ENCODE assay signal across 1 cellular context in genomic region chr12:42144424-42145196, GRCh38.
TF ChIP-seq lines count a peak whose summit lies in the region.

Gene GXYLT1, minus strand, starts transcription at chr12:42144874. Its CDS starts 228 bp downstream, at chr12:42144646.

TF ChIP-seq in K562, 482 proteins besides CTCF, POLR2A, EP300 and RAD21 (continued from another document and continues in another):
- no peak for TF ChIP-seq TSHZ1 (CRISPR knock-in tag; IDR thresholded peaks at IDR 0.05)
- no peak for TF ChIP-seq ZNF551 (CRISPR knock-in tag; IDR thresholded peaks at IDR 0.05)
- no peak for TF ChIP-seq SRSF1 (IDR thresholded peaks at IDR 0.05; ENCODE audit: low read depth, low read length)
- peak; percentile 58 for TF ChIP-seq NEUROD1 (IDR thresholded peaks at IDR 0.05; ENCODE audit: borderline replicate concordance, low read depth, low read length, partially characterized antibody)
- no peak for TF ChIP-seq ZKSCAN8 (CRISPR knock-in tag; IDR thresholded peaks at IDR 0.05)
- TF ChIP-seq KLF16 (IDR thresholded peaks at IDR 0.05) = no peak
- TF ChIP-seq ZNF79 (CRISPR knock-in tag; IDR thresholded peaks at IDR 0.05; ENCODE audit: low read depth) = no peak
- no peak for TF ChIP-seq HOMEZ (CRISPR knock-in tag; IDR thresholded peaks at IDR 0.05)
- TF ChIP-seq PATZ1 (CRISPR knock-in tag; IDR thresholded peaks at IDR 0.05; ENCODE audit: borderline replicate concordance) = no peak
- TF ChIP-seq ZNF280A (IDR thresholded peaks at IDR 0.05; ENCODE audit: low read depth, partially characterized antibody) = no peak
- no peak for TF ChIP-seq USF1 (CRISPR knock-in tag; IDR thresholded peaks at IDR 0.05)
- TF ChIP-seq HMG20A (CRISPR knock-in tag; conservative IDR thresholded peaks at IDR 0.05) = no peak
- TF ChIP-seq HDAC6 (IDR thresholded peaks at IDR 0.05; ENCODE audit: low read depth, low read length) = no peak
- no peak for TF ChIP-seq PHB (CRISPR knock-in tag; IDR thresholded peaks at IDR 0.05)
- TF ChIP-seq CLOCK (CRISPR knock-in tag; IDR thresholded peaks at IDR 0.05; ENCODE audit: borderline replicate concordance) = no peak
- peak; percentile 94 for TF ChIP-seq RBFOX2 (IDR thresholded peaks at IDR 0.05; ENCODE audit: low read depth, low read length)
- TF ChIP-seq POLR3A (IDR thresholded peaks at IDR 0.05; ENCODE audit: borderline replicate concordance, extremely low read depth, insufficient read depth, insufficient read length) = no peak
- peak; percentile 17; the same call in 1 of the 2 replicates for TF ChIP-seq GTF2F1 (IDR thresholded peaks at IDR 0.05; ENCODE audit: low read depth, low read length)
- TF ChIP-seq HIVEP1 (CRISPR knock-in tag; IDR thresholded peaks at IDR 0.05) = no peak
- TF ChIP-seq CBX2 (IDR thresholded peaks at IDR 0.05; ENCODE audit: insufficient read depth, low read length, poor library complexity, severe bottlenecking) = no peak
- TF ChIP-seq GATAD2B (IDR thresholded peaks at IDR 0.05; ENCODE audit: borderline replicate concordance) = peak; percentile 79
- peak; percentile 77 for TF ChIP-seq MEIS2 (IDR thresholded peaks at IDR 0.05; ENCODE audit: partially characterized antibody)
- TF ChIP-seq ZBTB12 (CRISPR knock-in tag; IDR thresholded peaks at IDR 0.05) = no peak
- no peak for TF ChIP-seq SMAD3 (CRISPR knock-in tag; conservative IDR thresholded peaks at IDR 0.05)
- peak; percentile 94 for TF ChIP-seq ZBTB1 (CRISPR knock-in tag; IDR thresholded peaks at IDR 0.05; ENCODE audit: borderline replicate concordance, low read depth)
- no peak for TF ChIP-seq WHSC1 (IDR thresholded peaks at IDR 0.05; ENCODE audit: low read length)
- TF ChIP-seq MEF2D (tag; conservative IDR thresholded peaks at IDR 0.05; ENCODE audit: low read depth) = no peak
- TF ChIP-seq FUS (optimal IDR thresholded peaks at IDR 0.05; ENCODE audit: low read depth, low read length) = peak; percentile 20
- no peak for TF ChIP-seq RCOR1 (IDR thresholded peaks at IDR 0.05; ENCODE audit: borderline replicate concordance in 1 of 2, low read depth in 2 of 2, low read length in 2 of 2)
- no peak; the same call in none of the 2 replicates for TF ChIP-seq SOX6 (IDR thresholded peaks at IDR 0.05)
- TF ChIP-seq ZFP30 (CRISPR knock-in tag; IDR thresholded peaks at IDR 0.05; ENCODE audit: borderline replicate concordance) = no peak
- TF ChIP-seq ZNF644 (tag; IDR thresholded peaks at IDR 0.05; ENCODE audit: low read depth) = no peak
- TF ChIP-seq SREBF2 (CRISPR knock-in tag; IDR thresholded peaks at IDR 0.05) = no peak
- no peak for TF ChIP-seq ZNF695 (CRISPR knock-in tag; IDR thresholded peaks at IDR 0.05)
- no peak for TF ChIP-seq NKRF (IDR thresholded peaks at IDR 0.05; ENCODE audit: borderline replicate concordance)
- no peak for TF ChIP-seq IRF2 (CRISPR knock-in tag; IDR thresholded peaks at IDR 0.05)
- no peak for TF ChIP-seq ZNF354B (CRISPR knock-in tag; IDR thresholded peaks at IDR 0.05)
- TF ChIP-seq CBFB (CRISPR knock-in tag; IDR thresholded peaks at IDR 0.05) = no peak
- no peak for TF ChIP-seq ZNF311 (CRISPR knock-in tag; IDR thresholded peaks at IDR 0.05)
- TF ChIP-seq ZNF785 (CRISPR knock-in tag; IDR thresholded peaks at IDR 0.05) = no peak
- peak; percentile 41; the same call in 1 of the 2 replicates for TF ChIP-seq ETV1 (tag; conservative IDR thresholded peaks at IDR 0.05; ENCODE audit: low read depth)
- TF ChIP-seq E2F1 (CRISPR knock-in tag; IDR thresholded peaks at IDR 0.05) = peak; percentile 86
- no peak for TF ChIP-seq RBM39 (optimal IDR thresholded peaks at IDR 0.05; ENCODE audit: low read depth, low read length)
- peak; percentile 53 for TF ChIP-seq KDM5B (IDR thresholded peaks at IDR 0.05; ENCODE audit: insufficient replicate concordance, low read depth, low read length)
- TF ChIP-seq MED1 (CRISPR knock-in tag; IDR thresholded peaks at IDR 0.05; ENCODE audit: borderline replicate concordance) = no peak
- no peak for TF ChIP-seq ZHX1 (conservative IDR thresholded peaks at IDR 0.05; ENCODE audit: low read length)
